18 cellular contexts compared by ENCODE assay signal in the genomic region with DNA sequence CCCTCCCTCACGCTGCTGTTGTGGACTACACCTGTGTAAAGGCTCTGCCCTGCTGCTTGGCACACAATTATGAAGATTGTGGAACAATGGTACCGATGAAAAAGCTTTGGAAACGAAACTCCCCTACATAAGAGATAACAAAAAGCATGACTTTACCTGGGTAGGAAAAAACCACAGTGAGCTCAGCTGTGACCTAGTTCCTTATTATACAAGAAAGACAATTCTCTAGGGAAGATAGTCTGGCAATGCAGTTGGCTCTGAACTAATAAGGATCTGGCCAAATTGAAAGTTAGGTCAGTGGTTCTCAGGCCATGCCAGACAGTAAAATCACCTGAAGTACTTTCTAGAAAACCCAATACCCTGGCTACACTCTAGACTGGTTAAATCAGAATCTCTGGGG. TPM values are rescaled to one million over a fixed set of nuclear protein-coding genes. Genes with fewer than 3 reads are reported as not detected.
DNase-seq lines count a peak whose midpoint lies in the region; ATAC-seq, FAIRE-seq and TF ChIP-seq lines count a peak whose summit lies in the region.
"Had no signal": no experiment of that assay in that cellular context is flagged by ENCODE, and none has a peak within 500 bp of the region (broad histone marks: within the 10 kb centered on the region; RNA-seq: fewer than 3 reads in every experiment).

No MANE protein-coding gene starts in this region.

- peaks cover 23% of the 10 kb centered on the region for H3K27me3 Mint-ChIP-seq in activated CD4-positive, alpha-beta T cell treated with anti-CD3 and anti-CD28 coated beads, Interleukin-2, amount 10 ng/mL, durations not matched to agents 24 days and 14 days
- H3K27me3 Mint-ChIP-seq in stimulated activated naive B cell treated with anti-CD40 and anti-IgM and Interleukin-4, amounts not matched to agents 10 μg/mL and 1 μg/mL and 100 μg/mL, for 72 hours = peaks cover 0 to 11% of the 10 kb centered on the region in 2 donors

- TF ChIP-seq RAD21 in IMR-90 (IDR thresholded peaks at IDR 0.05; ENCODE audit: low read length) = no peak
- TF ChIP-seq RAD21 in GM12878 (IDR thresholded peaks at IDR 0.05; ENCODE audit: insufficient read depth, low read depth, low read length) = no peak

- TF ChIP-seq POLR2A in IMR-90 (IDR thresholded peaks at IDR 0.05; ENCODE audit: low read depth, low read length) (no peak), GM12878 (IDR thresholded peaks at IDR 0.05; ENCODE audit: low read depth, low read length) (no peak)

- H2AK5ac ChIP-seq in IMR-90 (ENCODE audit: low read depth, low read length) = peak overlapping the region; percentile 93

- H4K20me1 ChIP-seq in IMR-90 (ENCODE audit: insufficient read depth, low read length) (no peaks in the 10 kb centered on the region), GM12878 (ENCODE audit: control insufficient read depth, insufficient read depth) (no peaks in the 10 kb centered on the region)

- peak overlapping the region; percentile 85 to 94 for H4K8ac ChIP-seq in IMR-90 (ENCODE audit: low read depth in 2 of 2, low read length in 2 of 2)

- H3K4me3 Mint-ChIP-seq in activated CD4-positive, alpha-beta T cell treated with anti-CD3 and anti-CD28 coated beads, Interleukin-2, amount 10 ng/mL, durations not matched to agents 24 days and 14 days = peak overlapping the region; percentile 21
- no peak overlapping the region for H3K4me3 Mint-ChIP-seq in stimulated activated naive B cell treated with anti-CD40 and anti-IgM and Interleukin-4, amounts not matched to agents 10 μg/mL and 1 μg/mL and 100 μg/mL, for 72 hours
- H3K4me3 Mint-ChIP-seq in stimulated activated effector memory CD8-positive, alpha-beta T cell treated with anti-CD3 and anti-CD28 coated beads, Interleukin-12 subunit alpha, Interleukin-12 subunit beta, amount 100 ng/mL, for 72 hours = no peak overlapping the region
- H3K4me3 Mint-ChIP-seq: CD14-positive monocyte had no signal

- DNase-seq in activated CD4-positive, alpha-beta T cell treated with anti-CD3 and anti-CD28 coated beads, Interleukin-2, amount 10 ng/mL, durations not matched to agents 24 days and 14 days = no peak
- DNase-seq in activated CD4-positive, alpha-beta T cell treated with anti-CD3 and anti-CD28 coated beads, Interleukin-2, amount 50 U/mL, for 48 hours = no peak
- DNase-seq in IMR-90 (no peak), GM12878 (ENCODE audit: low read depth, low spot score) (no peak), HCEC 1CT (no peak)
- no peak for DNase-seq in stimulated activated naive B cell treated with anti-CD40 and anti-IgM and Interleukin-4, amounts not matched to agents 10 μg/mL and 1 μg/mL and 100 μg/mL, for 72 hours
- DNase-seq in stimulated activated effector memory CD8-positive, alpha-beta T cell treated with anti-CD3 and anti-CD28 coated beads, Interleukin-12 subunit alpha, Interleukin-12 subunit beta, amount 100 ng/mL, for 72 hours (ENCODE audit: low spot score in 2 of 2) = no peak
- DNase-seq: DMS53, GOT3, NCI-H1417 treated with DMSO at 0.1 percent for 48 hours, NCI-H2081 treated with DMSO at 0.1 percent for 48 hours, NCI-H2227 treated with DMSO at 0.1 percent for 48 hours, NCI-H524 treated with DMSO at 0.1 percent for 48 hours had no signal

- SMC1A ChIA-PET in GM12878 (lab: Charles Lee; ENCODE audit: uncharacterized antibody, unreplicated experiment) = interaction anchor here (0.5 to 7.9 kb wide), 55 partner anchors 9 to 1035 kb away, joined by 3 to 241 read pairs (median 5); no protein-coding TSS in a partner anchor

- H3K79me1 ChIP-seq in IMR-90 (ENCODE audit: low read depth in 1 of 2, low read length in 2 of 2) = peaks cover 0 to 9% of the 10 kb centered on the region in 2 experiments; a peak in 1 of 4 replicates

- H3K27ac Mint-ChIP-seq in activated CD4-positive, alpha-beta T cell treated with anti-CD3 and anti-CD28 coated beads, Interleukin-2, amount 10 ng/mL, durations not matched to agents 24 days and 14 days = no peak overlapping the region
- peak overlapping the region; percentile 62 for H3K27ac Mint-ChIP-seq in stimulated activated naive B cell treated with anti-CD40 and anti-IgM and Interleukin-4, amounts not matched to agents 10 μg/mL and 1 μg/mL and 100 μg/mL, for 72 hours
- no peak overlapping the region for H3K27ac Mint-ChIP-seq in stimulated activated effector memory CD8-positive, alpha-beta T cell treated with anti-CD3 and anti-CD28 coated beads, Interleukin-12 subunit alpha, Interleukin-12 subunit beta, amount 100 ng/mL, for 72 hours

- peak overlapping the region; percentile 94 for H3K18ac ChIP-seq in IMR-90 (ENCODE audit: low read depth, low read length)

- H3K4me3 ChIP-seq in IMR-90 (ENCODE audit: insufficient read depth, low read depth, low read length) (no peak overlapping the region), GM12878 (no peak overlapping the region)
- H3K4me3 ChIP-seq: SJSA1 had no signal

- H3K9me3 ChIP-seq in IMR-90 (ENCODE audit: control insufficient read depth, insufficient read depth, low read length) (no peaks in the 10 kb centered on the region), GM12878 (replicated peaks; ENCODE audit: control insufficient read depth, insufficient read depth, low read length) (no peaks in the 10 kb centered on the region)
- H3K9me3 ChIP-seq: SJSA1 had no signal

- H3K56ac ChIP-seq in IMR-90 (ENCODE audit: extremely low read depth, insufficient read depth, low read length) = no peak overlapping the region

- no peak overlapping the region for H2AK9ac ChIP-seq in IMR-90 (replicated peaks; ENCODE audit: low read depth, low read length, poor library complexity)

- H3K9me1 ChIP-seq in IMR-90 (ENCODE audit: insufficient read depth, low read length) = peaks cover 10% of the 10 kb centered on the region

- H2BK120ac ChIP-seq in IMR-90 (ENCODE audit: low read depth, low read length) = peak overlapping the region; percentile 96

- TF ChIP-seq CTCF in IMR-90 (conservative IDR thresholded peaks at IDR 0.05; ENCODE audit: low read depth, low read length) (no peak), GM12878 (IDR thresholded peaks at IDR 0.05 in 2 of 3, conservative IDR thresholded peaks at IDR 0.05 in 1 of 3; ENCODE audit: control insufficient read depth in 2 of 3, extremely low read depth in 1 of 3, insufficient read depth in 1 of 3, low read depth in 3 of 3, low read length in 3 of 3) (no peak)

- no TSS peak for BruUV-seq in IMR-90 (replicated peaks; lab: Mats Ljungman, UMichigan)
- BruUV-seq in GM12878 (replicated peaks; lab: Mats Ljungman, UMichigan) = no TSS peak

- no peak for FAIRE-seq in GM12878 (lab: Jason Lieb, UNC)
- FAIRE-seq: GM12891 had no signal

- peaks cover 27% of the 10 kb centered on the region for H3K4me1 Mint-ChIP-seq in activated CD4-positive, alpha-beta T cell treated with anti-CD3 and anti-CD28 coated beads, Interleukin-2, amount 10 ng/mL, durations not matched to agents 24 days and 14 days
- peaks cover 14 to 21% of the 10 kb centered on the region in 2 donors for H3K4me1 Mint-ChIP-seq in stimulated activated naive B cell treated with anti-CD40 and anti-IgM and Interleukin-4, amounts not matched to agents 10 μg/mL and 1 μg/mL and 100 μg/mL, for 72 hours
- no peaks in the 10 kb centered on the region for H3K4me1 Mint-ChIP-seq in stimulated activated effector memory CD8-positive, alpha-beta T cell treated with anti-CD3 and anti-CD28 coated beads, Interleukin-12 subunit alpha, Interleukin-12 subunit beta, amount 100 ng/mL, for 72 hours

- peak overlapping the region; percentile 93 for H3K14ac ChIP-seq in IMR-90 (replicated peaks; ENCODE audit: low read depth, low read length)

- TF ChIP-seq EP300 in GM12878 (IDR thresholded peaks at IDR 0.05; ENCODE audit: borderline replicate concordance in 1 of 2, control insufficient read depth in 1 of 2, low read depth in 2 of 2, low read length in 2 of 2) = no peak

- H2AFZ ChIP-seq in IMR-90 (replicated peaks; ENCODE audit: low read length, poor library complexity) = no peak overlapping the region
- H2AFZ ChIP-seq in GM12878 (ENCODE audit: control insufficient read depth, low read depth, low read length) = no peak overlapping the region

- peak overlapping the region; percentile 92 for H3K4ac ChIP-seq in IMR-90 (ENCODE audit: low read depth, low read length)

- in situ Hi-C loops in IMR-90 (cut with MboI; ENCODE audit: low sequenced_read_pairs) (loop anchor here (5.0 to 25.0 kb wide), 2 partner anchors 180 to 1045 kb away; no protein-coding TSS in a partner anchor), GM12878 (cut with MboI) (no loop called here)

- H3K27me3 ChIP-seq in IMR-90 (ENCODE audit: control insufficient read depth, insufficient read depth, low read length) = no peaks in the 10 kb centered on the region
- H3K27me3 ChIP-seq in GM12878 (replicated peaks in 1 of 2; ENCODE audit: control insufficient read depth in 2 of 2, insufficient read depth in 2 of 2, low read length in 1 of 2) = no peaks in the 10 kb centered on the region
- H3K27me3 ChIP-seq: SJSA1 had no signal

- H3K4me1 ChIP-seq in IMR-90 (ENCODE audit: control insufficient read depth, insufficient read depth, low read length) (peaks cover 24% of the 10 kb centered on the region), GM12878 (ENCODE audit: control insufficient read depth, insufficient read depth, low read length) (peaks cover 12% of the 10 kb centered on the region)

- ATAC-seq in IMR-90 (ENCODE audit: low read depth) (no peak), GM12878 (peak; percentile 34), HG02642 (IDR thresholded peaks at IDR 0.05; ENCODE audit: poor library complexity, unreplicated experiment) (no peak)
- ATAC-seq in stimulated activated naive B cell treated with anti-CD40 and anti-IgM and Interleukin-4, amounts not matched to agents 10 μg/mL and 1 μg/mL and 100 μg/mL, for 72 hours (replicated peaks) = peak; percentile 53 to 58
- no peak for ATAC-seq in stimulated activated effector memory CD8-positive, alpha-beta T cell treated with anti-CD3 and anti-CD28 coated beads, Interleukin-12 subunit alpha, Interleukin-12 subunit beta, amount 100 ng/mL, for 72 hours

- H3K36me3 Mint-ChIP-seq in activated CD4-positive, alpha-beta T cell treated with anti-CD3 and anti-CD28 coated beads, Interleukin-2, amount 10 ng/mL, durations not matched to agents 24 days and 14 days (ENCODE audit: low read depth) = no peaks in the 10 kb centered on the region
- H3K36me3 Mint-ChIP-seq in stimulated activated naive B cell treated with anti-CD40 and anti-IgM and Interleukin-4, amounts not matched to agents 10 μg/mL and 1 μg/mL and 100 μg/mL, for 72 hours = no peaks in the 10 kb centered on the region
- H3K36me3 Mint-ChIP-seq in stimulated activated effector memory CD8-positive, alpha-beta T cell treated with anti-CD3 and anti-CD28 coated beads, Interleukin-12 subunit alpha, Interleukin-12 subunit beta, amount 100 ng/mL, for 72 hours = no peaks in the 10 kb centered on the region
- H3K36me3 Mint-ChIP-seq: CD14-positive monocyte had no signal

- H2BK15ac ChIP-seq in IMR-90 (ENCODE audit: low read depth, low read length) = peak overlapping the region; percentile 86

- peak overlapping the region; percentile 95 for H4K91ac ChIP-seq in IMR-90 (ENCODE audit: insufficient read depth, low read depth, low read length)

- dilution Hi-C loops in IMR-90 (cut with HindIII; ENCODE audit: low sequenced_read_pairs, unreplicated experiment) = loop anchor here (25.0 kb wide), 1 partner anchor 470 kb away; no protein-coding TSS in a partner anchor

- H2BK5ac ChIP-seq in IMR-90 (ENCODE audit: low read depth, low read length, poor library complexity, severe bottlenecking) = peak overlapping the region; percentile 22

- intact Hi-C loops in activated CD4-positive, alpha-beta T cell treated with anti-CD3 and anti-CD28 coated beads, Interleukin-2, amount 10 ng/mL, durations not matched to agents 24 days and 14 days (cut with micrococcal nuclease) = loop anchor here (5.0 kb wide), 1 partner anchor 65 kb away; no protein-coding TSS in a partner anchor
- intact Hi-C loops in IMR-90 (cut with micrococcal nuclease) (loop anchor here (5.0 to 10.0 kb wide), 2 partner anchors 80 to 553 kb away; partner anchors contain the start of gene LIMD1), GM12878 (cut with micrococcal nuclease; ENCODE audit: unreplicated experiment) (loop anchor here (5.0 kb wide), 1 partner anchor 295 kb away; no protein-coding TSS in a partner anchor)

- H3K9ac ChIP-seq in IMR-90 (ENCODE audit: low read depth, low read length) = no peak overlapping the region
- no peak overlapping the region for H3K9ac ChIP-seq in GM12878 (ENCODE audit: control insufficient read depth, insufficient read depth, low read length)

- POLR2A ChIA-PET in IMR-90 (lab: Charles Lee; ENCODE audit: unreplicated experiment) = interaction anchor here (0.5 to 0.9 kb wide), 2 partner anchors 179 to 239 kb away, joined by 3 read pairs; no protein-coding TSS in a partner anchor
- POLR2A ChIA-PET in GM12878 (lab: Charles Lee) = interaction anchor here (0.6 to 1.6 kb wide), 7 partner anchors 11 to 647 kb away, joined by 3 to 6 read pairs (median 3); partner anchors contain the start of gene SACM1L

- H2BK20ac ChIP-seq in IMR-90 (ENCODE audit: low read depth, low read length) = peak overlapping the region; percentile 94

- H3K23ac ChIP-seq in IMR-90 (ENCODE audit: low read depth, low read length) = peak overlapping the region; percentile 69; the same call in 1 of the 2 replicates

- RAD21 ChIA-PET in GM12878 (lab: Charles Lee; ENCODE audit: unreplicated experiment) = interaction anchor here (0.7 to 6.1 kb wide), 42 partner anchors 10 to 1034 kb away, joined by 3 to 166 read pairs (median 4); partner anchors contain the start of genes CDCP1 and TMEM158

- H3K4me2 ChIP-seq in IMR-90 (ENCODE audit: low read depth, low read length) (no peak overlapping the region), GM12878 (ENCODE audit: control insufficient read depth, insufficient read depth) (peak overlapping the region; percentile 54; the same call in 1 of the 2 replicates)

- WGBS in IMR-90 (ENCODE audit: extremely low coverage in 2 of 2, insufficient read length in 1 of 2), 2 experiments = no CpG with 5 or more reads among the region's 3 CpGs
- 10% methylated on average over 3 of the region's 3 CpGs for WGBS in GM12878 (ENCODE audit: insufficient coverage, insufficient replicate concordance, low lambda C conversion rate, missing lambda C conversion rate)

- CTCF ChIA-PET in IMR-90 (lab: Yijun Ruan, JAX) = interaction anchor here (0.9 to 5.0 kb wide), 9 partner anchors 13 to 614 kb away, joined by 3 to 27 read pairs (median 5); partner anchors contain the start of gene TMEM158
- CTCF ChIA-PET in GM12878 (lab: Yijun Ruan, JAX) = interaction anchor here (0.6 to 16.5 kb wide), 43 partner anchors 10 to 1025 kb away, joined by 3 to 416 read pairs (median 7); partner anchors contain the start of gene TMEM158

- peak overlapping the region; percentile 93 for H4K5ac ChIP-seq in IMR-90 (ENCODE audit: low read depth, low read length)

- H3K36me3 ChIP-seq in IMR-90 (ENCODE audit: control insufficient read depth, insufficient read depth, low read length) = no peaks in the 10 kb centered on the region
- H3K36me3 ChIP-seq in GM12878 (ENCODE audit: control insufficient read depth in 2 of 2, insufficient read depth in 2 of 2, low read length in 1 of 2) = no peaks in the 10 kb centered on the region
- H3K36me3 ChIP-seq: SJSA1 had no signal

- no peaks in the 10 kb centered on the region for H3K9me3 Mint-ChIP-seq in activated CD4-positive, alpha-beta T cell treated with anti-CD3 and anti-CD28 coated beads, Interleukin-2, amount 10 ng/mL, durations not matched to agents 24 days and 14 days
- H3K9me3 Mint-ChIP-seq in stimulated activated naive B cell treated with anti-CD40 and anti-IgM and Interleukin-4, amounts not matched to agents 10 μg/mL and 1 μg/mL and 100 μg/mL, for 72 hours = no peaks in the 10 kb centered on the region
- no peaks in the 10 kb centered on the region for H3K9me3 Mint-ChIP-seq in stimulated activated effector memory CD8-positive, alpha-beta T cell treated with anti-CD3 and anti-CD28 coated beads, Interleukin-12 subunit alpha, Interleukin-12 subunit beta, amount 100 ng/mL, for 72 hours
- H3K9me3 Mint-ChIP-seq: CD14-positive monocyte had no signal

- no peaks in the 10 kb centered on the region for H3K79me2 ChIP-seq in GM12878 (ENCODE audit: control insufficient read depth, insufficient read depth, low read length)

- H3K27ac ChIP-seq in IMR-90 (ENCODE audit: insufficient read depth, low read length) (peak overlapping the region; percentile 16), GM12878 (ENCODE audit: control insufficient read depth, insufficient read depth) (no peak overlapping the region)
- H3K27ac ChIP-seq: SJSA1 had no signal

RNA-seq across cellular contexts. Expression of gene CLEC3B, which starts 16.1 kb away (rescaled TPM):
- not detected in 2 replicates for total RNA-seq in activated CD4-positive, alpha-beta T cell treated with anti-CD3 and anti-CD28 coated beads, Interleukin-2, amount 10 ng/mL, durations not matched to agents 24 days and 14 days
- total RNA-seq in IMR-90 (2012; rRNA removed) = 1.9 and 3.6 TPM in 2 replicates
- polyA plus RNA-seq in IMR-90 (2012; rRNA removed) = 13.2 and 13.8 TPM in 2 replicates
- 20.2 and 52.4 TPM in 2 replicates for polyA plus RNA-seq in IMR-90 (2012; cell fraction: cytosol; rRNA removed)
- polyA plus RNA-seq in IMR-90 (2012; cell fraction: nucleus; rRNA removed; ENCODE audit: low replicate concordance) = 7.8 and 10.6 TPM in 2 replicates
- total RNA-seq in GM12878 (2013; cell fraction: nucleolus; rRNA removed) = not detected in 2 replicates
- total RNA-seq in GM12878 (2014; rRNA removed) = 0.11 TPM in 1 of 2 replicates, not detected in the other
- total RNA-seq in GM12878 (2014; rRNA removed; fragmentation: Illumina TruSeq; extraction: Trizol) = not detected in 2 replicates
- total RNA-seq in GM12878 (2021) = 0.23 TPM in 1 of 2 replicates, not detected in the other
- polyA plus RNA-seq in GM12878 (2011; ENCODE audit: low read depth) = not detected
- not detected in 2 replicates for polyA plus RNA-seq in GM12878 (2011; rRNA removed)
- 0.12 and 0.15 TPM in 2 replicates for polyA plus RNA-seq in GM12878 (2011; cell fraction: cytosol; rRNA removed)
- 0.51 and 0.82 TPM in 2 replicates for polyA plus RNA-seq in GM12878 (2011; cell fraction: nucleus; rRNA removed)
- not detected in 2 replicates for polyA plus RNA-seq in GM12878 (2012)
- polyA plus RNA-seq in GM12878 (2014; fragmentation: Illumina TruSeq; extraction: Trizol) = not detected in 2 replicates
- not detected for polyA plus RNA-seq in GM12878 (2014; fragmentation: Nextera tagmentation; extraction: Ambion mirVana)
- 0.13 TPM in 1 of 2 replicates, not detected in the other for polyA plus RNA-seq in GM12878 (2014; rRNA removed)
- not detected for polyA plus RNA-seq in GM12878 (2016; fragmentation: Nextera tagmentation; extraction: Ambion mirVana)
- not detected in 2 replicates for polyA minus RNA-seq in GM12878 (2011; rRNA and poly(A)+ RNA removed)
- polyA minus RNA-seq in GM12878 (2011; cell fraction: cytosol; rRNA and poly(A)+ RNA removed) = not detected in 2 replicates
- polyA minus RNA-seq in GM12878 (2011; cell fraction: nucleus; rRNA and poly(A)+ RNA removed) = 0.24 and 0.77 TPM in 2 replicates
- total RNA-seq: A172 had no signal

Comparison
In these comparisons a context has a peak if more than half of its experiments do, and no peak if none do; other contexts are left out.
1. ATAC-seq: peak in GM12878 (single experiment) and stimulated activated naive B cell treated with anti-CD40 and anti-IgM and Interleukin-4, amounts not matched to agents 10 μg/mL and 1 μg/mL and 100 μg/mL, for 72 hours (2 of 2); none in IMR-90 (single experiment), stimulated activated effector memory CD8-positive, alpha-beta T cell treated with anti-CD3 and anti-CD28 coated beads, Interleukin-12 subunit alpha, Interleukin-12 subunit beta, amount 100 ng/mL, for 72 hours (single experiment) and HG02642 (single experiment).